ENCODE assay signal across 12 cellular contexts in genomic region chr1:16014509-16015482, GRCh38. TPM values are rescaled to one million over a fixed set of nuclear protein-coding genes. Genes with fewer than 3 reads are reported as not detected.
DNase-seq lines count a peak whose midpoint lies in the region; ATAC-seq and TF ChIP-seq lines count a peak whose summit lies in the region.
"Had no signal": no experiment of that assay in that cellular context is flagged by ENCODE, and none has a peak within 500 bp of the region (broad histone marks: within the 10 kb centered on the region; RNA-seq: fewer than 3 reads in every experiment).

No MANE protein-coding gene starts in this region.

- H3K79me2 ChIP-seq in smooth muscle cell (ENCODE audit: low read depth) (no peaks in the 10 kb centered on the region), PC-9 (ENCODE audit: low read depth) (no peaks in the 10 kb centered on the region)

- in situ Hi-C loops in IMR-90 (cut with MboI; ENCODE audit: low sequenced_read_pairs): no loop called here

- peaks cover 3% of the 10 kb centered on the region for H3K9me1 ChIP-seq in IMR-90 (ENCODE audit: insufficient read depth, low read length)

- POLR2A ChIA-PET in IMR-90 (lab: Charles Lee; ENCODE audit: unreplicated experiment) (interaction anchor here (0.6 kb wide), 1 partner anchor 105 kb away, joined by 10 read pairs; no protein-coding TSS in a partner anchor), PC-9 (lab: Charles Lee; ENCODE audit: unreplicated experiment) (no interaction called here)

- H3K4me2 ChIP-seq in IMR-90 (ENCODE audit: low read depth, low read length): no peak overlapping the region
- H3K4me2 ChIP-seq in smooth muscle cell: peak overlapping the region; percentile 34
- H3K4me2 ChIP-seq in PC-9: no peak overlapping the region

- H3K27me3 ChIP-seq in IMR-90 (ENCODE audit: control insufficient read depth, insufficient read depth, low read length): no peaks in the 10 kb centered on the region
- no peaks in the 10 kb centered on the region for H3K27me3 ChIP-seq in smooth muscle cell (ENCODE audit: low read depth)
- H3K27me3 ChIP-seq in lower lobe of right lung (ENCODE audit: low read depth): no peaks in the 10 kb centered on the region
- H3K27me3 ChIP-seq in PC-9 (ENCODE audit: insufficient read depth, low read depth): no peaks in the 10 kb centered on the region

- no peaks in the 10 kb centered on the region for H4K20me1 ChIP-seq in IMR-90 (ENCODE audit: insufficient read depth, low read length)
- no peaks in the 10 kb centered on the region for H4K20me1 ChIP-seq in smooth muscle cell (ENCODE audit: low read depth)
- H4K20me1 ChIP-seq in PC-9 (ENCODE audit: insufficient read depth): no peaks in the 10 kb centered on the region

- TF ChIP-seq RAD21 in IMR-90 (IDR thresholded peaks at IDR 0.05; ENCODE audit: low read length): no peak

- H3K56ac ChIP-seq in IMR-90 (ENCODE audit: extremely low read depth, insufficient read depth, low read length): no peak overlapping the region

- no peak overlapping the region for H2BK20ac ChIP-seq in IMR-90 (ENCODE audit: low read depth, low read length)

- H3K4ac ChIP-seq in IMR-90 (ENCODE audit: low read depth, low read length): peak overlapping the region; percentile 31; the same call in 1 of the 2 replicates

- H3K27ac Mint-ChIP-seq in T-helper 17 cell: no peak overlapping the region
- H3K27ac Mint-ChIP-seq: activated CD4-positive, alpha-beta memory T cell treated with anti-CD3 and anti-CD28 coated beads for 36 hours had no signal

- no peaks in the 10 kb centered on the region for H3K36me3 Mint-ChIP-seq in T-helper 17 cell (ENCODE audit: low read depth)
- H3K36me3 Mint-ChIP-seq: activated CD4-positive, alpha-beta memory T cell treated with anti-CD3 and anti-CD28 coated beads for 36 hours had no signal

- H3F3A ChIP-seq in smooth muscle cell (ENCODE audit: low read depth) (no peaks in the 10 kb centered on the region), PC-9 (ENCODE audit: insufficient read depth, low read depth) (peaks cover 10% of the 10 kb centered on the region; the same call in 1 of the 2 replicates)

- H3K14ac ChIP-seq in IMR-90 (replicated peaks; ENCODE audit: low read depth, low read length): no peak overlapping the region; the same call in 1 of the 2 replicates

- no peak overlapping the region for H3K9ac ChIP-seq in IMR-90 (ENCODE audit: low read depth, low read length)
- H3K9ac ChIP-seq in smooth muscle cell (ENCODE audit: low read depth): no peak overlapping the region

- H3K4me1 ChIP-seq in IMR-90 (ENCODE audit: control insufficient read depth, insufficient read depth, low read length) (peaks cover 30% of the 10 kb centered on the region), smooth muscle cell (ENCODE audit: low read depth) (peaks cover 19% of the 10 kb centered on the region), lower lobe of right lung (peaks cover 49% of the 10 kb centered on the region), PC-9 (replicated peaks; ENCODE audit: insufficient read depth) (peaks cover 5% of the 10 kb centered on the region; the same call in 1 of the 2 replicates)

- 65% methylated on average over 2 of the region's 17 CpGs; no CpG with 5 or more reads in 1 of the 2 experiments for WGBS in IMR-90 (ENCODE audit: extremely low coverage in 2 of 2, insufficient read length in 1 of 2), 2 experiments
- 54% methylated on average over 16 of the region's 17 CpGs for WGBS in smooth muscle cell (ENCODE audit: low lambda C conversion rate)

- no peaks in the 10 kb centered on the region for H3K79me1 ChIP-seq in IMR-90 (ENCODE audit: low read depth in 1 of 2, low read length in 2 of 2)

- no peak overlapping the region for H3K18ac ChIP-seq in IMR-90 (ENCODE audit: low read depth, low read length)

- H2AFZ ChIP-seq in IMR-90 (replicated peaks; ENCODE audit: low read length, poor library complexity) (peak overlapping the region; percentile 48), smooth muscle cell (ENCODE audit: low read depth) (no peak overlapping the region), PC-9 (no peak overlapping the region)

- peaks cover 48% of the 10 kb centered on the region for H3K27me3 Mint-ChIP-seq in T-helper 17 cell

- no peak for ATAC-seq in IMR-90 (ENCODE audit: low read depth)
- ATAC-seq in T-helper 17 cell: no peak
- ATAC-seq in left cardiac atrium: no peak
- ATAC-seq in lower lobe of right lung: no peak
- ATAC-seq in GM21723 (IDR thresholded peaks at IDR 0.05; ENCODE audit: unreplicated experiment): no peak

- no peak overlapping the region for H4K8ac ChIP-seq in IMR-90 (ENCODE audit: low read depth in 2 of 2, low read length in 2 of 2)

- TF ChIP-seq CTCF in IMR-90 (conservative IDR thresholded peaks at IDR 0.05; ENCODE audit: low read depth, low read length) (no peak), smooth muscle cell (IDR thresholded peaks at IDR 0.05; ENCODE audit: borderline replicate concordance, insufficient read depth, poor library complexity, severe bottlenecking) (no peak), lower lobe of right lung (IDR thresholded peaks at IDR 0.05) (no peak), PC-9 (conservative IDR thresholded peaks at IDR 0.05) (no peak)

- no peak overlapping the region for H3K4me3 ChIP-seq in IMR-90 (ENCODE audit: insufficient read depth, low read depth, low read length)
- no peak overlapping the region for H3K4me3 ChIP-seq in smooth muscle cell
- no peak overlapping the region for H3K4me3 ChIP-seq in lower lobe of right lung
- no peak overlapping the region for H3K4me3 ChIP-seq in PC-9

- H3K4me3 Mint-ChIP-seq in T-helper 17 cell: peak overlapping the region; percentile 36
- H3K4me3 Mint-ChIP-seq: activated CD4-positive, alpha-beta memory T cell treated with anti-CD3 and anti-CD28 coated beads for 36 hours had no signal

- no peak overlapping the region for H2BK120ac ChIP-seq in IMR-90 (ENCODE audit: low read depth, low read length)

- H3K9me2 ChIP-seq in PC-9 (ENCODE audit: insufficient read depth): no peaks in the 10 kb centered on the region

- H4K91ac ChIP-seq in IMR-90 (ENCODE audit: insufficient read depth, low read depth, low read length): no peak overlapping the region

- H3K23ac ChIP-seq in IMR-90 (ENCODE audit: low read depth, low read length): no peak overlapping the region

- TF ChIP-seq POLR2A in IMR-90 (IDR thresholded peaks at IDR 0.05; ENCODE audit: low read depth, low read length): no peak

- H2AK9ac ChIP-seq in IMR-90 (replicated peaks; ENCODE audit: low read depth, low read length, poor library complexity): peak overlapping the region; percentile 15

- no peak for DNase-seq in IMR-90
- DNase-seq in T-helper 17 cell: no peak
- DNase-seq in left cardiac atrium: peak; percentile 59
- DNase-seq in smooth muscle cell (lab: John Stamatoyannopoulos, UW; ENCODE audit: unreplicated experiment): peak; percentile 39
- DNase-seq in lower lobe of right lung: no peak
- no peak for DNase-seq in activated CD4-positive, alpha-beta T cell treated with anti-CD3 and anti-CD28 coated beads for 48 hours
- no peak for DNase-seq in PC-9
- DNase-seq: activated CD4-positive, alpha-beta memory T cell treated with anti-CD3 and anti-CD28 coated beads for 36 hours had no signal

- BruUV-seq in IMR-90 (replicated peaks; lab: Mats Ljungman, UMichigan) (no TSS peak), PC-9 (replicated peaks; lab: Mats Ljungman, UMichigan) (no TSS peak)

- dilution Hi-C loops in IMR-90 (cut with HindIII; ENCODE audit: low sequenced_read_pairs, unreplicated experiment): no loop called here

- H2BK15ac ChIP-seq in IMR-90 (ENCODE audit: low read depth, low read length): peak overlapping the region; percentile 58; the same call in 1 of the 3 replicates

- CTCF ChIA-PET in IMR-90 (lab: Yijun Ruan, JAX) (interaction anchor here (1.1 kb wide), 1 partner anchor 223 kb away, joined by 3 read pairs; no protein-coding TSS in a partner anchor), PC-9 (lab: Charles Lee) (no interaction called here)

- H3K36me3 ChIP-seq in IMR-90 (ENCODE audit: control insufficient read depth, insufficient read depth, low read length) (no peaks in the 10 kb centered on the region), smooth muscle cell (ENCODE audit: low read depth) (no peaks in the 10 kb centered on the region), lower lobe of right lung (no peaks in the 10 kb centered on the region), PC-9 (ENCODE audit: low read depth) (no peaks in the 10 kb centered on the region)

- no peak overlapping the region for H4K5ac ChIP-seq in IMR-90 (ENCODE audit: low read depth, low read length)

- H3K4me1 Mint-ChIP-seq in T-helper 17 cell: peaks cover 3% of the 10 kb centered on the region

- H2AK5ac ChIP-seq in IMR-90 (ENCODE audit: low read depth, low read length): peak overlapping the region; percentile 12

- H3K27ac ChIP-seq in IMR-90 (ENCODE audit: insufficient read depth, low read length) (no peak overlapping the region), smooth muscle cell (ENCODE audit: low read depth) (peak overlapping the region; percentile 84), lower lobe of right lung (no peak overlapping the region), PC-9 (no peak overlapping the region)

- no peak overlapping the region for H2BK5ac ChIP-seq in IMR-90 (ENCODE audit: low read depth, low read length, poor library complexity, severe bottlenecking)

- H3K9me3 ChIP-seq in IMR-90 (ENCODE audit: control insufficient read depth, insufficient read depth, low read length) (no peaks in the 10 kb centered on the region), T-helper 17 cell (ENCODE audit: control insufficient read depth, low read length, poor library complexity, severe bottlenecking) (no peaks in the 10 kb centered on the region), smooth muscle cell (replicated peaks; ENCODE audit: low read depth) (no peaks in the 10 kb centered on the region), lower lobe of right lung (no peaks in the 10 kb centered on the region), PC-9 (ENCODE audit: insufficient read depth, low read depth) (no peaks in the 10 kb centered on the region)

- intact Hi-C loops in IMR-90 (cut with micrococcal nuclease) (no loop called here), left cardiac atrium (cut with DNase I) (no loop called here), lower lobe of right lung (cut with DNase I) (no loop called here), PC-9 (cut with micrococcal nuclease; ENCODE audit: unreplicated experiment) (loop anchor here (5.0 kb wide), 1 partner anchor 353 kb away; the partner anchor contains the start of gene SZRD1)

RNA-seq across cellular contexts. Expression of gene HSPB7, which starts 3.0 kb away (rescaled TPM):
- total RNA-seq in IMR-90 (2012; rRNA removed): 0.54 and 0.56 TPM in 2 replicates
- polyA plus RNA-seq in IMR-90 (2012; rRNA removed): 3.0 and 4.3 TPM in 2 replicates
- polyA plus RNA-seq in IMR-90 (2012; cell fraction: cytosol; rRNA removed): 2.7 and 5.1 TPM in 2 replicates
- polyA plus RNA-seq in IMR-90 (2012; cell fraction: nucleus; rRNA removed; ENCODE audit: low replicate concordance): 3.0 and 6.7 TPM in 2 replicates
- not detected for total RNA-seq in T-helper 17 cell
- total RNA-seq in left cardiac atrium: 1,000 to 10,000 TPM; 1,770 to 2,192 TPM
- total RNA-seq in smooth muscle cell: 18.1 and 23.0 TPM in 2 replicates
- 80.5 and 82.8 TPM in 2 replicates for polyA plus RNA-seq in smooth muscle cell
- 4.9 TPM for total RNA-seq in lower lobe of right lung
- total RNA-seq in PC-9 (2021): not detected in 2 replicates
- total RNA-seq: activated CD4-positive, alpha-beta memory T cell treated with anti-CD3 and anti-CD28 coated beads for 36 hours; bronchial epithelial cell; OCI-LY7 had no signal

RNA-seq across cellular contexts. Expression of gene CLCNKA, which starts 7.0 kb away (rescaled TPM):
- total RNA-seq in IMR-90 (2012; rRNA removed): not detected in 2 replicates
- polyA plus RNA-seq in IMR-90 (2012; rRNA removed): 0.05 TPM in 1 of 2 replicates, not detected in the other
- 0.07 and 0.16 TPM in 2 replicates for polyA plus RNA-seq in IMR-90 (2012; cell fraction: cytosol; rRNA removed)
- 0.76 and 1.0 TPM in 2 replicates for polyA plus RNA-seq in IMR-90 (2012; cell fraction: nucleus; rRNA removed; ENCODE audit: low replicate concordance)
- total RNA-seq in T-helper 17 cell: not detected
- total RNA-seq in left cardiac atrium: under 1 TPM; 0.26 to 0.38 TPM
- total RNA-seq in smooth muscle cell: not detected in 2 replicates
- polyA plus RNA-seq in smooth muscle cell: 0.46 TPM in 1 of 2 replicates, not detected in the other
- 0.65 TPM for total RNA-seq in lower lobe of right lung
- total RNA-seq in PC-9 (2021): 1.0 and 1.1 TPM in 2 replicates
- total RNA-seq: activated CD4-positive, alpha-beta memory T cell treated with anti-CD3 and anti-CD28 coated beads for 36 hours; bronchial epithelial cell; Daoy; OCI-LY7 had no signal

RNA-seq across cellular contexts. Expression of gene SRARP, which starts 10.8 kb away (rescaled TPM):
- total RNA-seq in IMR-90 (2012; rRNA removed) (not detected in 2 replicates), T-helper 17 cell (not detected), left cardiac atrium (under 1 TPM; 0.15 to 0.52 TPM), smooth muscle cell (not detected in 2 replicates), lower lobe of right lung (0.21 TPM), PC-9 (2021) (not detected in 2 replicates)
- polyA plus RNA-seq in IMR-90 (2012; rRNA removed) (not detected in 2 replicates), smooth muscle cell (not detected in 2 replicates)
- polyA plus RNA-seq in IMR-90 (2012; cell fraction: cytosol; rRNA removed): not detected in 2 replicates
- polyA plus RNA-seq in IMR-90 (2012; cell fraction: nucleus; rRNA removed; ENCODE audit: low replicate concordance): not detected in 2 replicates
- total RNA-seq: activated CD4-positive, alpha-beta memory T cell treated with anti-CD3 and anti-CD28 coated beads for 36 hours; bronchial epithelial cell; Daoy; OCI-LY7 had no signal

RNA-seq across cellular contexts. Expression of gene CLCNKB, which starts 28.8 kb away (rescaled TPM):
- total RNA-seq in IMR-90 (2012; rRNA removed) (not detected in 2 replicates), T-helper 17 cell (not detected), left cardiac atrium (1 to 10 TPM; 2.2 to 2.5 TPM), smooth muscle cell (0.13 and 0.76 TPM in 2 replicates), lower lobe of right lung (0.18 TPM), PC-9 (2021) (1.1 and 1.9 TPM in 2 replicates)
- polyA plus RNA-seq in IMR-90 (2012; rRNA removed) (0.09 and 0.11 TPM in 2 replicates), smooth muscle cell (0.30 and 0.86 TPM in 2 replicates)
- polyA plus RNA-seq in IMR-90 (2012; cell fraction: cytosol; rRNA removed): 0.14 and 0.41 TPM in 2 replicates
- polyA plus RNA-seq in IMR-90 (2012; cell fraction: nucleus; rRNA removed; ENCODE audit: low replicate concordance): 0.70 and 0.76 TPM in 2 replicates
- total RNA-seq: activated CD4-positive, alpha-beta memory T cell treated with anti-CD3 and anti-CD28 coated beads for 36 hours; OCI-LY7 had no signal

RNA-seq across cellular contexts. Expression of gene ZBTB17, which starts 38.9 kb away (rescaled TPM):
- total RNA-seq in IMR-90 (2012; rRNA removed) (26.3 and 29.7 TPM in 2 replicates), T-helper 17 cell (10 to 100 TPM; 71.7 to 99.0 TPM), left cardiac atrium (10 to 100 TPM; 22.4 to 24.6 TPM), smooth muscle cell (19.6 and 29.4 TPM in 2 replicates), lower lobe of right lung (37.7 TPM), PC-9 (2021) (17.4 and 24.2 TPM in 2 replicates)
- polyA plus RNA-seq in IMR-90 (2012; rRNA removed) (58.2 and 65.5 TPM in 2 replicates), smooth muscle cell (42.5 and 43.0 TPM in 2 replicates)
- polyA plus RNA-seq in IMR-90 (2012; cell fraction: cytosol; rRNA removed): 27.1 and 37.4 TPM in 2 replicates
- 190 and 417 TPM in 2 replicates for polyA plus RNA-seq in IMR-90 (2012; cell fraction: nucleus; rRNA removed; ENCODE audit: low replicate concordance)

Comparison
In these comparisons a context has a peak if more than half of its experiments do, and no peak if none do; other contexts are left out.
1. DNase-seq: peak in left cardiac atrium (single experiment) and smooth muscle cell (single experiment); none in IMR-90 (single experiment), T-helper 17 cell (0 of 3), lower lobe of right lung (single experiment), activated CD4-positive, alpha-beta T cell treated with anti-CD3 and anti-CD28 coated beads for 48 hours (single experiment) and PC-9 (0 of 2).
2. RNA of gene HSPB7, which starts 3.0 kb away (total RNA-seq): 1,770 to 2,192 TPM in left cardiac atrium; 18.1 to 23.0 TPM in smooth muscle cell, 4.9 TPM in lower lobe of right lung (single experiment), 0.54 to 0.56 TPM in IMR-90, not detected in T-helper 17 cell and not detected in PC-9; every median in the first group is over 10 times any median in the second.